ENCODE assay signal across 26 cellular contexts in genomic region chr17:59436900-59437299, GRCh38.
DNase-seq lines count a peak whose midpoint lies in the region; ATAC-seq, FAIRE-seq and TF ChIP-seq lines count a peak whose summit lies in the region.
"Had no signal": no experiment of that assay in that cellular context is flagged by ENCODE, and none has a peak within 500 bp of the region (broad histone marks: within the 10 kb centered on the region; RNA-seq: fewer than 3 reads in every experiment).

No MANE protein-coding gene starts in this region.

- H3K4me1 ChIP-seq in SK-N-SH (ENCODE audit: control insufficient read depth in 1 of 2, insufficient read depth in 2 of 2, low read depth in 1 of 2, low read length in 1 of 2) (peaks cover 4% of the 10 kb centered on the region in 2 experiments; a peak in 2 of 4 replicates), HepG2 (ENCODE audit: insufficient read depth, low read length) (peaks cover 71% of the 10 kb centered on the region), OCI-LY7 (ENCODE audit: insufficient read depth, low read length, poor library complexity, severe bottlenecking) (peaks cover 31% of the 10 kb centered on the region)
- H3K4me1 ChIP-seq: breast epithelium had no signal

- H3K4me2 ChIP-seq in SK-N-SH (no peak overlapping the region), HepG2 (ENCODE audit: low read depth, low read length) (no peak overlapping the region; the same call in 1 of the 2 replicates), OCI-LY7 (ENCODE audit: low read length) (no peak overlapping the region)

- H3K27me3 ChIP-seq in SK-N-SH (ENCODE audit: insufficient read depth), result no peaks in the 10 kb centered on the region
- H3K27me3 ChIP-seq in dorsolateral prefrontal cortex, result no peaks in the 10 kb centered on the region
- H3K27me3 ChIP-seq in HepG2 (ENCODE audit: control insufficient read depth in 1 of 2, insufficient read depth in 2 of 2, low read length in 2 of 2), result no peaks in the 10 kb centered on the region; a peak in 1 of 5 replicates
- H3K27me3 ChIP-seq: breast epithelium, left lung had no signal

- peaks cover 9% of the 10 kb centered on the region for H3F3A ChIP-seq in SK-N-SH (replicated peaks; ENCODE audit: insufficient read depth)

- H3K36me3 ChIP-seq in SK-N-SH (replicated peaks in 1 of 2; ENCODE audit: control insufficient read depth in 1 of 2, insufficient read depth in 2 of 2, low read length in 1 of 2) (no peaks in the 10 kb centered on the region), HepG2 (replicated peaks in 1 of 2; ENCODE audit: control insufficient read depth in 1 of 2, insufficient read depth in 2 of 2, low read length in 2 of 2) (no peaks in the 10 kb centered on the region), OCI-LY7 (ENCODE audit: insufficient read depth, low read length) (no peaks in the 10 kb centered on the region)
- H3K36me3 ChIP-seq: breast epithelium, left lung had no signal

- H3K79me2 ChIP-seq in SK-N-SH (ENCODE audit: insufficient read depth) (no peaks in the 10 kb centered on the region), HepG2 (ENCODE audit: insufficient read depth, low read length) (no peaks in the 10 kb centered on the region), OCI-LY7 (ENCODE audit: insufficient read depth, low read depth, low read length) (no peaks in the 10 kb centered on the region)

- CTCF ChIA-PET in SK-N-SH (lab: Yijun Ruan, JAX), result interaction anchor here (0.7 to 27.0 kb wide), 7 partner anchors 8 to 121 kb away, joined by 3 to 569 read pairs (median 14); partner anchors contain the start of gene YPEL2
- CTCF ChIA-PET in HepG2 (lab: Yijun Ruan, JAX; ENCODE audit: low intra/inter-chr PET ratio, low total read pairs), result no interaction called here
- CTCF ChIA-PET in OCI-LY7 (lab: Charles Lee; ENCODE audit: unreplicated experiment), result interaction anchor here (0.6 kb wide), 1 partner anchor 146 kb away, joined by 3 read pairs; no protein-coding TSS in a partner anchor

- BruUV-seq in HepG2 (replicated peaks; lab: Mats Ljungman, UMichigan) (no TSS peak), OCI-LY7 (replicated peaks; lab: Mats Ljungman, UMichigan) (no TSS peak)

- H3K9ac ChIP-seq in SK-N-SH, result no peak overlapping the region
- H3K9ac ChIP-seq in HepG2 (ENCODE audit: insufficient read depth, low read depth, low read length), result no peak overlapping the region
- H3K9ac ChIP-seq: GM23248 had no signal

- TF ChIP-seq EP300 in SK-N-SH (IDR thresholded peaks at IDR 0.05; ENCODE audit: borderline replicate concordance in 1 of 2, low read depth in 1 of 2, low read length in 1 of 2), result no peak
- no peak for TF ChIP-seq EP300 in HepG2 (IDR thresholded peaks at IDR 0.05; ENCODE audit: low read depth in 2 of 2, low read length in 2 of 2)
- no peak for TF ChIP-seq EP300 in HepG2 (CRISPR knock-in tag; IDR thresholded peaks at IDR 0.05; ENCODE audit: borderline replicate concordance)

- TF ChIP-seq POLR2A in HepG2 (IDR thresholded peaks at IDR 0.05; ENCODE audit: insufficient read depth in 1 of 2, low read depth in 2 of 2, low read length in 2 of 2), result no peak

- no peak overlapping the region for H3K4me3 ChIP-seq in SK-N-SH (ENCODE audit: low read depth in 2 of 2, low read length in 1 of 2)
- H3K4me3 ChIP-seq in dorsolateral prefrontal cortex, result peak overlapping the region in 4 of 59 donors; percentile 0 to 32 (median 22)
- H3K4me3 ChIP-seq in HepG2 (replicated peaks in 1 of 3; ENCODE audit: insufficient read depth in 1 of 3, low read depth in 2 of 3, low read length in 3 of 3), result no peak overlapping the region
- H3K4me3 ChIP-seq in OCI-LY7 (ENCODE audit: low read depth, low read length, poor library complexity, severe bottlenecking), result no peak overlapping the region
- H3K4me3 ChIP-seq: breast epithelium, GM23248, left lung, skin epidermis had no signal

- intact Hi-C loops in dorsolateral prefrontal cortex (cut with DNase I) (no loop called here), HepG2 (cut with micrococcal nuclease; ENCODE audit: unreplicated experiment) (no loop called here), OCI-LY7 (cut with micrococcal nuclease; ENCODE audit: unreplicated experiment) (no loop called here)

- POLR2A ChIA-PET in SK-N-SH (lab: Yijun Ruan, JAX), result no interaction called here
- POLR2A ChIA-PET in HepG2 (lab: Yijun Ruan, JAX), result no interaction called here
- POLR2A ChIA-PET in OCI-LY7 (lab: Charles Lee), result interaction anchor here (1.5 kb wide), 1 partner anchor 13 kb away, joined by 3 read pairs; no protein-coding TSS in a partner anchor

- in situ Hi-C loops in HepG2 (cut with HindIII; ENCODE audit: extremely low pct_ligation_motif_present, low pct_unique_long_range_greater_than_20kb), result loop anchor here (5.0 kb wide), 1 partner anchor 110 kb away; no protein-coding TSS in a partner anchor

- DNase-seq in SK-N-SH, result no peak
- peak in 1 of 10 donors; percentile 51 for DNase-seq in dorsolateral prefrontal cortex
- no peak for DNase-seq in HepG2 (ENCODE audit: low spot score)
- DNase-seq in substantia nigra (lab: John Stamatoyannopoulos, UW), result peak in 19 of 49 donors; percentile 6 to 30 (median 14)
- no peak for DNase-seq in cerebellar nuclear complex (lab: John Stamatoyannopoulos, UW)
- DNase-seq in OCI-LY7 (ENCODE audit: low spot score), result no peak
- DNase-seq: 8988T; activated CD8-positive, alpha-beta memory T cell treated with anti-CD3 and anti-CD28 coated beads, Interleukin-2, amount 50 U/mL, for 4 hours; activated gamma-delta T cell; cortex of kidney; GM23248; left lung; NCI-H1048; NCI-H187 treated with DMSO at 0.1 percent for 48 hours; NCI-H2227 treated with DMSO at 0.1 percent for 48 hours; NCI-H774; nephron progenitor cell; SHP77; stimulated activated CD4-positive, alpha-beta T cell treated with anti-CD3 and anti-CD28 coated beads, Interleukin-2, amount 100 ng/mL, for 24 hours; stimulated activated naive B cell treated with anti-CD40 and anti-IgM and Interleukin-4, amounts not matched to agents 10 μg/mL and 1 μg/mL and 100 μg/mL, for 72 hours; T-cell had no signal

- FAIRE-seq in HepG2 (lab: Jason Lieb, UNC), result no peak
- FAIRE-seq: endometrium had no signal

- no peaks in the 10 kb centered on the region for H3K9me3 ChIP-seq in SK-N-SH
- 0 out of 2 replicates have a peak, but pooled peaks cover 5% of the 10 kb centered on the region for H3K9me3 ChIP-seq in HepG2 (ENCODE audit: low read length)
- no peaks in the 10 kb centered on the region for H3K9me3 ChIP-seq in OCI-LY7 (ENCODE audit: low read length)
- H3K9me3 ChIP-seq: breast epithelium, left lung had no signal

- H4K20me1 ChIP-seq in SK-N-SH (ENCODE audit: insufficient read depth) (no peaks in the 10 kb centered on the region), HepG2 (ENCODE audit: insufficient read depth, low read length) (no peaks in the 10 kb centered on the region), OCI-LY7 (ENCODE audit: insufficient read depth, low read length) (no peaks in the 10 kb centered on the region)

- TF ChIP-seq RAD21 in SK-N-SH (IDR thresholded peaks at IDR 0.05; ENCODE audit: low read length), result no peak
- TF ChIP-seq RAD21 in HepG2 (CRISPR knock-in tag; IDR thresholded peaks at IDR 0.05), result no peak

- H3K27ac ChIP-seq in SK-N-SH (ENCODE audit: low read depth in 2 of 2, low read length in 1 of 2) (no peak overlapping the region), dorsolateral prefrontal cortex (peak overlapping the region in 45 of 59 donors; percentile 0 to 77 (median 53)), HepG2 (ENCODE audit: extremely low read length, insufficient read depth, low read length) (no peak overlapping the region), substantia nigra (ENCODE audit: low read depth, low read length, poor library complexity, severe bottlenecking) (peak overlapping the region; percentile 57), OCI-LY7 (ENCODE audit: low read depth, low read length, poor library complexity, severe bottlenecking) (no peak overlapping the region)
- H3K27ac ChIP-seq: breast epithelium, GM23248, left lung had no signal

- H3K9me2 ChIP-seq in SK-N-SH (no peaks in the 10 kb centered on the region), OCI-LY7 (ENCODE audit: insufficient read depth, low read length) (no peaks in the 10 kb centered on the region)

- no peak for ATAC-seq in SK-N-SH treated with all-trans-retinoic acid at 6 μM for 48 hours
- no peak for ATAC-seq in HepG2
- no peak for ATAC-seq in HG02798 (IDR thresholded peaks at IDR 0.05; ENCODE audit: poor library complexity, unreplicated experiment)
- ATAC-seq: left lung, T-cell had no signal

- TF ChIP-seq CTCF in SK-N-SH (IDR thresholded peaks at IDR 0.05), result no peak
- no peak for TF ChIP-seq CTCF in dorsolateral prefrontal cortex (IDR thresholded peaks at IDR 0.05 in 54 of 56, conservative IDR thresholded peaks at IDR 0.05 in 2 of 56; ENCODE audit: low read depth in 1 of 56, partially characterized antibody in 56 of 56)
- no peak for TF ChIP-seq CTCF in HepG2 (CRISPR knock-in tag; IDR thresholded peaks at IDR 0.05)
- TF ChIP-seq CTCF in OCI-LY7 (conservative IDR thresholded peaks at IDR 0.05; ENCODE audit: low read length), result no peak

- 97% methylated on average over 3 of the region's 4 CpGs for WGBS in SK-N-SH (ENCODE audit: low lambda C conversion rate)
- WGBS in HepG2 (ENCODE audit: low lambda C conversion rate), result 34% methylated on average over 4 of the region's 4 CpGs

- no peak overlapping the region for H2AFZ ChIP-seq in SK-N-SH (ENCODE audit: low read depth)
- H2AFZ ChIP-seq in HepG2 (ENCODE audit: low read length), result no peak overlapping the region
- no peak overlapping the region for H2AFZ ChIP-seq in OCI-LY7 (ENCODE audit: low read length)
- H2AFZ ChIP-seq: GM23248 had no signal

TF ChIP-seq in SK-N-SH, 30 proteins besides CTCF, POLR2A, EP300 and RAD21:
- TF ChIP-seq MEF2A (IDR thresholded peaks at IDR 0.05; ENCODE audit: borderline replicate concordance, low read depth) (no peak), FOXJ3 (CRISPR knock-in tag; IDR thresholded peaks at IDR 0.05) (no peak), RFX5 (IDR thresholded peaks at IDR 0.05; ENCODE audit: low read length) (0 out of 2 replicates have a peak, but pooled peaks have one; percentile 37), TCF12 (IDR thresholded peaks at IDR 0.05) (no peak), MXI1 (IDR thresholded peaks at IDR 0.05; ENCODE audit: low read depth, low read length) (no peak)

TF ChIP-seq in SK-N-SH treated with all-trans-retinoic acid at 6 μM for 48 hours, 23 proteins besides CTCF, POLR2A, EP300 and RAD21 (continues in another document):
- TF ChIP-seq OSR1 (CRISPR knock-in tag; IDR thresholded peaks at IDR 0.05) (no peak), GLIS3 (CRISPR knock-in tag; IDR thresholded peaks at IDR 0.05) (no peak)

Comparison
In these comparisons a context has a peak if more than half of its experiments do, and no peak if none do; other contexts are left out.
1. H3K27ac ChIP-seq: peak in dorsolateral prefrontal cortex (45 of 59) and substantia nigra (single experiment); none in SK-N-SH (0 of 2), HepG2 (single experiment) and OCI-LY7 (single experiment).
2. Of the 25 proteins assayed by ChIP-seq in both HepG2 and SK-N-SH: peak only in HepG2: none; only in SK-N-SH: RFX5; in both: none; in neither: 24.